Comparison of ENCODE assay signal across 25 cellular contexts in genomic region chr13:36126496-36126895, GRCh38. TPM values are rescaled to one million over a fixed set of nuclear protein-coding genes. Genes with fewer than 3 reads are reported as not detected.
"Had no signal": no experiment of that assay in that cellular context is flagged by ENCODE, and none has a peak within 500 bp of the region (broad histone marks: within the 10 kb centered on the region; RNA-seq: fewer than 3 reads in every experiment).

No MANE protein-coding gene starts in this region.

- ATAC-seq: HepG2 had no signal

- H3K9me3 ChIP-seq: MG63, SJSA1 had no signal

- H3K27me3 ChIP-seq: MG63 had no signal

- FAIRE-seq: HepG2, RCC 7860 had no signal

- H3K36me3 ChIP-seq: MG63, SJSA1 had no signal

- H3K4me3 ChIP-seq: MG63, SJSA1, SK-N-MC had no signal

- H3K27ac ChIP-seq: SJSA1, SK-N-MC had no signal

- DNase-seq: IMR-90, Karpas-422, KG1, MG63, NCI-H1048, NCI-H1105, NCI-H1417 treated with DMSO at 0.1 percent for 48 hours, NCI-H146, NCI-H187, NCI-H2029, NCI-H2081 treated with DMSO at 0.1 percent for 48 hours, NCI-H2171, NCI-H226, NCI-H446, NCI-H510A, NCI-H524 treated with DMSO at 0.1 percent for 48 hours, NCI-H69, NCI-H774, Right ventricle myocardium superior, RPMI8226, SIG-M5 had no signal

RNA-seq across cellular contexts. Expression of gene DCLK1, which starts 4.7 kb away (rescaled TPM):
- total RNA-seq: HepG2 had no signal
- polyA plus RNA-seq: HepG2 had no signal
